Comparison of ENCODE assay signal across 20 cellular contexts in the genomic region with DNA sequence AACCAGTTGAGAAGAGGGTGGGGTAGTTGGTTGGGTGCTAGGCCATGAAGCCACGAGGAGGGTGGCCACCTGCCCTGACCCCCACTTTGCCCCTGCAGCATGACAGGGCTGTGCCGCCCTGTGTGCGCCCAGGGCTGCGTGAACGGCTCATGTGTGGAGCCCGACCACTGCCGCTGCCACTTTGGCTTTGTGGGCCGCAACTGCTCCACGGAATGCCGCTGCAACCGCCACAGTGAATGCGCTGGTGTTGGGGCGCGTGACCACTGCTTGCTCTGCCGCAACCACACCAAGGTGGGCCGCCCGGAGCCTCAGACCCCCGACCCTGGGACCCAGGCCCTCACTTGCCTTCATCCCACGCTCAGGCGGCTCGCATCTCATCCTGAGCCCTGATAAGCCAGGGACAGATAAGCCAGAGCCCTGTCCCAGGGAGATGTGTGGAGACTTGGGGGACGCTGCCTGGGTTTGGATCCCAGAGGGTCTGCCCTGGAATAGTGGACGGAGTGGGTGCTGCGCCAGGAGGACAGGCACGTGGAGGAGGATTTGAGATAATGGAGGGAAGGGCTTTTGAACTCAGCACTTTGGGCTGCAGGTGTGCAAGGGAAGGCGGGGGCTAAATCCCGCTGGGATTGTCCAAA. TPM values are rescaled to one million over a fixed set of nuclear protein-coding genes. Genes with fewer than 3 reads are reported as not detected.
DNase-seq lines count a peak whose midpoint lies in the region; ATAC-seq and TF ChIP-seq lines count a peak whose summit lies in the region.
"Had no signal": no experiment of that assay in that cellular context is flagged by ENCODE, and none has a peak within 500 bp of the region (broad histone marks: within the 10 kb centered on the region; RNA-seq: fewer than 3 reads in every experiment).

No MANE protein-coding gene starts in this region.

- H4K5ac ChIP-seq in H9 (ENCODE audit: insufficient read length, low read depth, low read length) = no peak overlapping the region

- peaks cover 38 to 48% of the 10 kb centered on the region in 2 experiments for H3K4me1 Mint-ChIP-seq in H9
- no peaks in the 10 kb centered on the region for H3K4me1 Mint-ChIP-seq in central memory CD8-positive, alpha-beta T cell
- peaks cover 34% of the 10 kb centered on the region for H3K4me1 Mint-ChIP-seq in stimulated activated memory B cell treated with anti-CD40 and anti-IgM and Interleukin-4, amounts not matched to agents 10 μg/mL and 1 μg/mL and 100 μg/mL, for 72 hours
- H3K4me1 Mint-ChIP-seq: CD4-positive, CD25-positive, alpha-beta regulatory T cell had no signal

- H3K9me3 ChIP-seq in H9 (ENCODE audit: control insufficient read depth, low read depth, low read length) = no peaks in the 10 kb centered on the region
- no peaks in the 10 kb centered on the region; the same call in 1 of the 2 replicates for H3K9me3 ChIP-seq in iPS-20b (ENCODE audit: insufficient read depth, low read depth, low read length)
- no peaks in the 10 kb centered on the region for H3K9me3 ChIP-seq in upper lobe of right lung
- no peaks in the 10 kb centered on the region for H3K9me3 ChIP-seq in thyroid gland

- no peak overlapping the region for H3K4ac ChIP-seq in H9 (ENCODE audit: low read depth, low read length)

- no peak overlapping the region for H2BK12ac ChIP-seq in H9 (ENCODE audit: insufficient read length, low read depth, low read length)

- H3K79me1 ChIP-seq in H9 (ENCODE audit: insufficient read depth, low read depth, low read length, poor library complexity, severe bottlenecking) = no peaks in the 10 kb centered on the region

- H3K14ac ChIP-seq in H9 (ENCODE audit: insufficient read depth, low read length) = no peak overlapping the region

- ATAC-seq in central memory CD8-positive, alpha-beta T cell (replicated peaks; ENCODE audit: extremely low read depth, poor library complexity, severe bottlenecking) = no peak
- ATAC-seq in stimulated activated memory B cell treated with anti-CD40 and anti-IgM and Interleukin-4, amounts not matched to agents 10 μg/mL and 1 μg/mL and 100 μg/mL, for 72 hours = no peak
- ATAC-seq in upper lobe of right lung = no peak

- peaks cover 3% of the 10 kb centered on the region for H3K23me2 ChIP-seq in H9 (ENCODE audit: insufficient read length, low read depth, low read length, poor library complexity, severe bottlenecking)

- H3K27me3 Mint-ChIP-seq in H9 (ENCODE audit: low read depth) = peaks cover 1% of the 10 kb centered on the region; the same call in 1 of the 2 replicates
- H3K27me3 Mint-ChIP-seq in central memory CD8-positive, alpha-beta T cell = no peaks in the 10 kb centered on the region
- H3K27me3 Mint-ChIP-seq in stimulated activated memory B cell treated with anti-CD40 and anti-IgM and Interleukin-4, amounts not matched to agents 10 μg/mL and 1 μg/mL and 100 μg/mL, for 72 hours = no peaks in the 10 kb centered on the region
- H3K27me3 Mint-ChIP-seq: B cell; CD4-positive, CD25-positive, alpha-beta regulatory T cell had no signal

- H3K4me1 ChIP-seq in H9 (ENCODE audit: insufficient read depth, low read length) = peaks cover 5% of the 10 kb centered on the region; the same call in 1 of the 2 replicates
- H3K4me1 ChIP-seq in iPS-20b (ENCODE audit: insufficient read depth, low read length) = peaks cover 4% of the 10 kb centered on the region; the same call in 1 of the 2 replicates
- no peaks in the 10 kb centered on the region for H3K4me1 ChIP-seq in upper lobe of right lung
- peaks cover 0 to 7% of the 10 kb centered on the region in 2 donors for H3K4me1 ChIP-seq in thyroid gland
- H3K4me1 ChIP-seq: A549 had no signal

- H3K27ac Mint-ChIP-seq in H9 = peak overlapping the region; percentile 26 to 95 (median 91); a peak in 5 of 7 replicates
- peak overlapping the region; percentile 35 for H3K27ac Mint-ChIP-seq in central memory CD8-positive, alpha-beta T cell (ENCODE audit: low read depth)
- H3K27ac Mint-ChIP-seq in stimulated activated memory B cell treated with anti-CD40 and anti-IgM and Interleukin-4, amounts not matched to agents 10 μg/mL and 1 μg/mL and 100 μg/mL, for 72 hours = peak overlapping the region; percentile 72
- H3K27ac Mint-ChIP-seq: CD4-positive, CD25-positive, alpha-beta regulatory T cell had no signal

- no peak for TF ChIP-seq POLR2A in thyroid gland (IDR thresholded peaks at IDR 0.05)

- DNase-seq in H9 = no peak
- DNase-seq in central memory CD8-positive, alpha-beta T cell (ENCODE audit: low spot score in 2 of 2) = no peak
- no peak for DNase-seq in upper lobe of right lung
- no peak for DNase-seq in thyroid gland
- no peak for DNase-seq in NCI-H82 treated with DMSO at 0.1 percent for 48 hours (lab: John Stamatoyannopoulos, UW; ENCODE audit: unreplicated experiment)
- DNase-seq: CD4-positive, CD25-positive, alpha-beta regulatory T cell; EL; GF-D8; Kasumi-1; NCI-H1694 treated with DMSO at 0.1 percent for 48 hours; NCI-H2081 treated with DMSO at 0.1 percent for 48 hours; NCI-H2171 treated with DMSO at 0.1 percent for 48 hours; NCI-H524 treated with DMSO at 0.1 percent for 48 hours; NCI-H82 had no signal

- H2BK15ac ChIP-seq in H9 (ENCODE audit: low read depth, low read length) = no peak overlapping the region

- no peak overlapping the region for H4K8ac ChIP-seq in H9 (replicated peaks; ENCODE audit: insufficient read length, low read depth, low read length)

- no CpG with 5 or more reads among the region's 27 CpGs for WGBS in H9 (ENCODE audit: extremely low coverage, insufficient read length, low lambda C conversion rate)
- WGBS in thyroid gland, 2 donors = 91 to 94% methylated on average over 18 to 27 of the region's 27 CpGs

- H3K9ac ChIP-seq in H9 (ENCODE audit: extremely low read depth, insufficient read length, low read length) = no peak overlapping the region
- peak overlapping the region; percentile 23; the same call in 1 of the 2 replicates for H3K9ac ChIP-seq in iPS-20b (ENCODE audit: low read depth, low read length)

- H3K4me3 Mint-ChIP-seq in H9 = peak overlapping the region in 1 of 2 experiments; percentile 43; a peak in 2 of 5 replicates
- H3K4me3 Mint-ChIP-seq in central memory CD8-positive, alpha-beta T cell = no peak overlapping the region
- H3K4me3 Mint-ChIP-seq in stimulated activated memory B cell treated with anti-CD40 and anti-IgM and Interleukin-4, amounts not matched to agents 10 μg/mL and 1 μg/mL and 100 μg/mL, for 72 hours = no peak overlapping the region
- H3K4me3 Mint-ChIP-seq: B cell; CD4-positive, CD25-positive, alpha-beta regulatory T cell had no signal

- H3K23ac ChIP-seq in H9 (ENCODE audit: insufficient read length, low read depth, low read length) = no peak overlapping the region

- H3K36me3 Mint-ChIP-seq in H9 (ENCODE audit: insufficient read depth in 1 of 3, low read depth in 3 of 3) = peaks cover 25 to 36% (median 32%) of the 10 kb centered on the region in 3 experiments
- no peaks in the 10 kb centered on the region for H3K36me3 Mint-ChIP-seq in central memory CD8-positive, alpha-beta T cell (ENCODE audit: insufficient read depth)
- peaks cover 15% of the 10 kb centered on the region for H3K36me3 Mint-ChIP-seq in stimulated activated memory B cell treated with anti-CD40 and anti-IgM and Interleukin-4, amounts not matched to agents 10 μg/mL and 1 μg/mL and 100 μg/mL, for 72 hours

- no peak overlapping the region for H2AFZ ChIP-seq in H9 (ENCODE audit: low read length)

- H3K56ac ChIP-seq in H9 (ENCODE audit: insufficient read length, low read depth, low read length) = no peak overlapping the region

- H3K4me3 ChIP-seq in iPS-20b (ENCODE audit: low read length) (no peak overlapping the region), upper lobe of right lung (no peak overlapping the region), thyroid gland (replicated peaks in 1 of 3) (no peak overlapping the region)
- H3K4me3 ChIP-seq: A549 had no signal

- no peak overlapping the region for H4K91ac ChIP-seq in H9 (ENCODE audit: insufficient read length, low read depth, low read length)

- no peak overlapping the region for H2BK120ac ChIP-seq in H9 (ENCODE audit: low read depth, low read length, poor library complexity, severe bottlenecking)

- H3K79me2 ChIP-seq in H9 (ENCODE audit: insufficient read depth, low read length) = no peaks in the 10 kb centered on the region

- no peak overlapping the region for H2AK5ac ChIP-seq in H9 (ENCODE audit: insufficient read length, low read length)

- no peak overlapping the region for H3T11ph ChIP-seq in H9 (ENCODE audit: low read length)

- no peak overlapping the region for H3K18ac ChIP-seq in H9 (ENCODE audit: insufficient read length, low read depth, low read length)

- no peak for TF ChIP-seq CTCF in H9 (conservative IDR thresholded peaks at IDR 0.05)
- no peak for TF ChIP-seq CTCF in upper lobe of right lung (IDR thresholded peaks at IDR 0.05)
- TF ChIP-seq CTCF in thyroid gland (IDR thresholded peaks at IDR 0.05) = no peak

- intact Hi-C loops in upper lobe of right lung (cut with DNase I) = no loop called here
- intact Hi-C loops in thyroid gland (cut with DNase I) = no loop called here

- H3K4me2 ChIP-seq in H9 (ENCODE audit: insufficient read depth, insufficient read length, low read length) = peak overlapping the region; percentile 36
- H3K4me2 ChIP-seq: A549 had no signal

- no peak overlapping the region for H2BK20ac ChIP-seq in H9 (ENCODE audit: low read depth, low read length, poor library complexity, severe bottlenecking)

- H3K27ac ChIP-seq in H9 (ENCODE audit: insufficient read length, low read depth, low read length) (no peak overlapping the region), iPS-20b (ENCODE audit: low read length) (no peak overlapping the region), upper lobe of right lung (no peak overlapping the region), thyroid gland (no peak overlapping the region)
- H3K27ac ChIP-seq: A549 had no signal

- H3K9me3 Mint-ChIP-seq in H9 = peaks cover 3 to 4% of the 10 kb centered on the region in 2 experiments; a peak in 3 of 5 replicates
- H3K9me3 Mint-ChIP-seq in central memory CD8-positive, alpha-beta T cell = no peaks in the 10 kb centered on the region
- H3K9me3 Mint-ChIP-seq in stimulated activated memory B cell treated with anti-CD40 and anti-IgM and Interleukin-4, amounts not matched to agents 10 μg/mL and 1 μg/mL and 100 μg/mL, for 72 hours = no peaks in the 10 kb centered on the region
- H3K9me3 Mint-ChIP-seq: CD4-positive, CD25-positive, alpha-beta regulatory T cell had no signal

- H2BK5ac ChIP-seq in H9 (ENCODE audit: insufficient read length, low read length) = no peak overlapping the region

- H4K20me1 ChIP-seq in H9 (ENCODE audit: control insufficient read depth, insufficient read depth, insufficient read length) = no peaks in the 10 kb centered on the region

- no peaks in the 10 kb centered on the region for H3K27me3 ChIP-seq in H9 (ENCODE audit: insufficient read depth, low read length)
- no peaks in the 10 kb centered on the region for H3K27me3 ChIP-seq in iPS-20b (ENCODE audit: insufficient read depth, low read length)
- H3K27me3 ChIP-seq in upper lobe of right lung = no peaks in the 10 kb centered on the region
- no peaks in the 10 kb centered on the region for H3K27me3 ChIP-seq in thyroid gland

- peaks cover 8% of the 10 kb centered on the region; the same call in 1 of the 2 replicates for H3K36me3 ChIP-seq in iPS-20b (ENCODE audit: insufficient read depth, low read depth, low read length)
- no peaks in the 10 kb centered on the region for H3K36me3 ChIP-seq in upper lobe of right lung
- H3K36me3 ChIP-seq in thyroid gland = no peaks in the 10 kb centered on the region

RNA-seq across cellular contexts. Expression of a gene that starts 20.5 kb away (rescaled TPM):
- total RNA-seq in H9 (2021) (7.1 and 8.8 TPM in 2 replicates), upper lobe of right lung (0.87 TPM), thyroid gland (1 to 10 TPM in 1 of 4 donors, not detected in 3; 1.0 TPM)
- total RNA-seq: CD4-positive, CD25-positive, alpha-beta regulatory T cell had no signal

RNA-seq across cellular contexts. Expression of a gene that starts 44.1 kb away (rescaled TPM):
- total RNA-seq in H9 (2021) (28.4 and 28.8 TPM in 2 replicates), upper lobe of right lung (18.4 TPM), thyroid gland (100 to 1,000 TPM in 1 of 4 donors, 10 to 100 TPM in 3; 12.5 to 150 (median 35.7) TPM)

RNA-seq across cellular contexts. Expression of a gene that starts 56.4 kb away (rescaled TPM):
- 2.8 and 4.5 TPM in 2 replicates for total RNA-seq in H9 (2021)
- total RNA-seq in upper lobe of right lung = 0.35 TPM
- 1 to 10 TPM in 1 of 4 donors, not detected in 3; 2.8 TPM for total RNA-seq in thyroid gland
- total RNA-seq: B cell; CD4-positive, CD25-positive, alpha-beta regulatory T cell; MCF 10A had no signal

RNA-seq across cellular contexts. Expression of a gene that starts 57.6 kb away (rescaled TPM):
- total RNA-seq in H9 (2021) = 5.7 and 6.3 TPM in 2 replicates
- 3.9 TPM for total RNA-seq in upper lobe of right lung
- total RNA-seq in thyroid gland = 10 to 100 TPM in 1 of 4 donors, 1 to 10 TPM in 3; 4.0 to 10.0 (median 7.4) TPM
- total RNA-seq: SK-MEL-5 had no signal

Comparison
In these comparisons a context has a peak if more than half of its experiments do, and no peak if none do; other contexts are left out.
1. H3K27ac Mint-ChIP-seq: peak in every context shown above with its lines; median percentile 91 in H9; 72 in stimulated activated memory B cell treated with anti-CD40 and anti-IgM and Interleukin-4, amounts not matched to agents 10 μg/mL and 1 μg/mL and 100 μg/mL, for 72 hours; 35 in central memory CD8-positive, alpha-beta T cell.